ENCODE assay signal across 1 cellular context in the genomic region with DNA sequence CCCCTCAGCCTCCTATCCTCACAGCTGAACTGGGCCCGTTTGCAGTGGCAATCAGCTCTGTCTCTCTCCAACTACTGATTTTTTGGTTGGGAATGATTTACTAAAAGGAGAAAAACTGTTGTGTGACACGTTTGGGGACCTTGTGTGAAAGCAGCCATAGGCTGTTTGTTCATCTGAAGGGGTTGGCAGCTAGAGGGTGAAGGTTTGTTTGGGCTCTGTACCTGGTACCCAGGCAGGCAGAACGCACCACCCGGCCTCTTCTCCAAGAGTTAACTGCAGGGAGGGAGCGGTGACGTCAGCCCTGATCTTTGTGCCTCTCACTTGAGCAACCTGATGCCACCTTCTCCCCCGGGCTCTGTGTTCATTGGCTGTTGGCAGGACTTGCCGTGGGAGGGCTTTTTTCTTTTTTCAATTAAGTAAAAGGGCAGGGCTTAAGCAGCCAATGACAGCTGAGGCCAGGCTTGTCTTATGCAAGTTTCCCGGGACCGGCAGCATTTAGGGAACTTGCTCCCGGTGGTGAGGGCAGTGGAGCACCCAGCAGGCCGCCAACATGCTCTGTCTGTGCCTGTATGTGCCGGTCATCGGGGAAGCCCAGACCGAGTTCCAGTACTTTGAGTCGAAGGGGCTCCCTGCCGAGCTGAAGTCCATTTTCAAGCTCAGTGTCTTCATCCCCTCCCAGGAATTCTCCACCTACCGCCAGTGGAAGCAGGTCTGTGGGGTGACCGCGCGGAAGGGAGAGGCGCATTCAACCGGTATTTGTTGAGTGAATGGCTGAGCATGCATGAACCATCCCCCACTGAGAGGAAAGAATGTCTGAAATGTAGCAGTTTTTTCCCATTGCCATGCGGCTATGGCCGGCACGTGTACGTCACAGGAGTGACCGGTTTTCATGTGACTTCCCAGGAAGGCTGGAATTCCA.
TF ChIP-seq lines count a peak whose summit lies in the region.

No MANE protein-coding gene starts in this region.

TF ChIP-seq in HEK293, 187 proteins besides CTCF, POLR2A, EP300 and RAD21 (continued from another document and continues in another):
- TF ChIP-seq, protein P1, sequence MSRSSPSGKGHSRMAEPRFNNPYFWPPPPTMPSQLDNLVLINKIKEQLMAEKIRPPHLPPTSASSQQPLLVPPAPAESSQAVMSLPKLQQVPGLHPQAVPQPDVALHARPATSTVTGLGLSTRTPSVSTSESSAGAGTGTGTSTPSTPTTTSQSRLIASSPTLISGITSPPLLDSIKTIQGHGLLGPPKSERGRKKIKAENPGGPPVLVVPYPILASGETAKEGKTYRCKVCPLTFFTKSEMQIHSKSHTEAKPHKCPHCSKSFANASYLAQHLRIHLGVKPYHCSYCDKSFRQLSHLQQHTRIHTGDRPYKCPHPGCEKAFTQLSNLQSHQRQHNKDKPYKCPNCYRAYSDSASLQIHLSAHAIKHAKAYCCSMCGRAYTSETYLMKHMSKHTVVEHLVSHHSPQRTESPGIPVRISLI (tag by site-specific recombination; IDR thresholded peaks at IDR 0.05), result no peak
- no peak for TF ChIP-seq ZNF175 (tag by site-specific recombination; IDR thresholded peaks at IDR 0.05)
- no peak for TF ChIP-seq ZNF600 (tag by site-specific recombination; IDR thresholded peaks at IDR 0.05)
- no peak for TF ChIP-seq ZNF670 (tag by site-specific recombination; IDR thresholded peaks at IDR 0.05; ENCODE audit: low read depth)
- TF ChIP-seq ZNF121 (tag by site-specific recombination; IDR thresholded peaks at IDR 0.05), result no peak
- TF ChIP-seq ZNF335 (tag by site-specific recombination; conservative IDR thresholded peaks at IDR 0.05), result peak; percentile 62
- TF ChIP-seq ZNF404 (tag by site-specific recombination; IDR thresholded peaks at IDR 0.05), result no peak
- TF ChIP-seq, protein P2, sequence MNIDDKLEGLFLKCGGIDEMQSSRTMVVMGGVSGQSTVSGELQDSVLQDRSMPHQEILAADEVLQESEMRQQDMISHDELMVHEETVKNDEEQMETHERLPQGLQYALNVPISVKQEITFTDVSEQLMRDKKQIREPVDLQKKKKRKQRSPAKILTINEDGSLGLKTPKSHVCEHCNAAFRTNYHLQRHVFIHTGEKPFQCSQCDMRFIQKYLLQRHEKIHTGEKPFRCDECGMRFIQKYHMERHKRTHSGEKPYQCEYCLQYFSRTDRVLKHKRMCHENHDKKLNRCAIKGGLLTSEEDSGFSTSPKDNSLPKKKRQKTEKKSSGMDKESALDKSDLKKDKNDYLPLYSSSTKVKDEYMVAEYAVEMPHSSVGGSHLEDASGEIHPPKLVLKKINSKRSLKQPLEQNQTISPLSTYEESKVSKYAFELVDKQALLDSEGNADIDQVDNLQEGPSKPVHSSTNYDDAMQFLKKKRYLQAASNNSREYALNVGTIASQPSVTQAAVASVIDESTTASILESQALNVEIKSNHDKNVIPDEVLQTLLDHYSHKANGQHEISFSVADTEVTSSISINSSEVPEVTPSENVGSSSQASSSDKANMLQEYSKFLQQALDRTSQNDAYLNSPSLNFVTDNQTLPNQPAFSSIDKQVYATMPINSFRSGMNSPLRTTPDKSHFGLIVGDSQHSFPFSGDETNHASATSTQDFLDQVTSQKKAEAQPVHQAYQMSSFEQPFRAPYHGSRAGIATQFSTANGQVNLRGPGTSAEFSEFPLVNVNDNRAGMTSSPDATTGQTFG (tag by site-specific recombination; IDR thresholded peaks at IDR 0.05; ENCODE audit: borderline replicate concordance), result no peak
- TF ChIP-seq, protein P3, sequence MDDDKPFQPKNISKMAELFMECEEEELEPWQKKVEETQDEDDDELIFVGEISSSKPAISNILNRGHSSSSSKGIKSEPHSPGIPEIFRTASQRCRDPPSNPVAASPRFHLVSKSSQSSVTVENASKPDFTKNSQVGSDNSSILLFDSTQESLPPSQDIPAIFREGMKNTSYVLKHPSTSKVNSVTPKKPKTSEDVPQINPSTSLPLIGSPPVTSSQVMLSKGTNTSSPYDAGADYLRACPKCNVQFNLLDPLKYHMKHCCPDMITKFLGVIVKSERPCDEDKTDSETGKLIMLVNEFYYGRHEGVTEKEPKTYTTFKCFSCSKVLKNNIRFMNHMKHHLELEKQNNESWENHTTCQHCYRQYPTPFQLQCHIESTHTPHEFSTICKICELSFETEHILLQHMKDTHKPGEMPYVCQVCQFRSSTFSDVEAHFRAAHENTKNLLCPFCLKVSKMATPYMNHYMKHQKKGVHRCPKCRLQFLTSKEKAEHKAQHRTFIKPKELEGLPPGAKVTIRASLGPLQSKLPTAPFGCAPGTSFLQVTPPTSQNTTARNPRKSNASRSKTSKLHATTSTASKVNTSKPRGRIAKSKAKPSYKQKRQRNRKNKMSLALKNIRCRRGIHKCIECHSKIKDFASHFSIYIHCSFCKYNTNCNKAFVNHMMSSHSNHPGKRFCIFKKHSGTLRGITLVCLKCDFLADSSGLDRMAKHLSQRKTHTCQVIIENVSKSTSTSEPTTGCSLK (tag by site-specific recombination; IDR thresholded peaks at IDR 0.05), result no peak
- TF ChIP-seq ZBTB1 (tag by site-specific recombination; IDR thresholded peaks at IDR 0.05), result no peak
- TF ChIP-seq, protein P4, sequence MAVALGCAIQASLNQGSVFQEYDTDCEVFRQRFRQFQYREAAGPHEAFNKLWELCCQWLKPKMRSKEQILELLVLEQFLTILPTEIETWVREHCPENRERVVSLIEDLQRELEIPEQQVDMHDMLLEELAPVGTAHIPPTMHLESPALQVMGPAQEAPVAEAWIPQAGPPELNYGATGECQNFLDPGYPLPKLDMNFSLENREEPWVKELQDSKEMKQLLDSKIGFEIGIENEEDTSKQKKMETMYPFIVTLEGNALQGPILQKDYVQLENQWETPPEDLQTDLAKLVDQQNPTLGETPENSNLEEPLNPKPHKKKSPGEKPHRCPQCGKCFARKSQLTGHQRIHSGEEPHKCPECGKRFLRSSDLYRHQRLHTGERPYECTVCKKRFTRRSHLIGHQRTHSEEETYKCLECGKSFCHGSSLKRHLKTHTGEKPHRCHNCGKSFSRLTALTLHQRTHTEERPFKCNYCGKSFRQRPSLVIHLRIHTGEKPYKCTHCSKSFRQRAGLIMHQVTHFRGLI (tag by site-specific recombination; IDR thresholded peaks at IDR 0.05), result no peak
- TF ChIP-seq ZNF350 (tag by site-specific recombination; IDR thresholded peaks at IDR 0.05), result no peak
- TF ChIP-seq ZNF37A (tag by site-specific recombination; IDR thresholded peaks at IDR 0.05), result no peak
- no peak for TF ChIP-seq ZSCAN23 (tag by site-specific recombination; IDR thresholded peaks at IDR 0.05)
- TF ChIP-seq, protein P5, sequence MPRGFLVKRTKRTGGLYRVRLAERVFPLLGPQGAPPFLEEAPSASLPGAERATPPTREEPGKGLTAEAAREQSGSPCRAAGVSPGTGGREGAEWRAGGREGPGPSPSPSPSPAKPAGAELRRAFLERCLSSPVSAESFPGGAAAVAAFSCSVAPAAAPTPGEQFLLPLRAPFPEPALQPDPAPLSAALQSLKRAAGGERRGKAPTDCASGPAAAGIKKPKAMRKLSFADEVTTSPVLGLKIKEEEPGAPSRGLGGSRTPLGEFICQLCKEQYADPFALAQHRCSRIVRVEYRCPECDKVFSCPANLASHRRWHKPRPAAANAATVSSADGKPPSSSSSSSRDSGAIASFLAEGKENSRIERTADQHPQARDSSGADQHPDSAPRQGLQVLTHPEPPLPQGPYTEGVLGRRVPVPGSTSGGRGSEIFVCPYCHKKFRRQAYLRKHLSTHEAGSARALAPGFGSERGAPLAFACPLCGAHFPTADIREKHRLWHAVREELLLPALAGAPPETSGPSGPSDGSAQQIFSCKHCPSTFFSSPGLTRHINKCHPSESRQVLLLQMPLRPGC (tag by site-specific recombination; IDR thresholded peaks at IDR 0.05), result 0 out of 2 replicates have a peak, but pooled peaks have one; percentile 7
- no peak for TF ChIP-seq ZFP69B (tag by site-specific recombination; IDR thresholded peaks at IDR 0.05)
- TF ChIP-seq, protein P6, sequence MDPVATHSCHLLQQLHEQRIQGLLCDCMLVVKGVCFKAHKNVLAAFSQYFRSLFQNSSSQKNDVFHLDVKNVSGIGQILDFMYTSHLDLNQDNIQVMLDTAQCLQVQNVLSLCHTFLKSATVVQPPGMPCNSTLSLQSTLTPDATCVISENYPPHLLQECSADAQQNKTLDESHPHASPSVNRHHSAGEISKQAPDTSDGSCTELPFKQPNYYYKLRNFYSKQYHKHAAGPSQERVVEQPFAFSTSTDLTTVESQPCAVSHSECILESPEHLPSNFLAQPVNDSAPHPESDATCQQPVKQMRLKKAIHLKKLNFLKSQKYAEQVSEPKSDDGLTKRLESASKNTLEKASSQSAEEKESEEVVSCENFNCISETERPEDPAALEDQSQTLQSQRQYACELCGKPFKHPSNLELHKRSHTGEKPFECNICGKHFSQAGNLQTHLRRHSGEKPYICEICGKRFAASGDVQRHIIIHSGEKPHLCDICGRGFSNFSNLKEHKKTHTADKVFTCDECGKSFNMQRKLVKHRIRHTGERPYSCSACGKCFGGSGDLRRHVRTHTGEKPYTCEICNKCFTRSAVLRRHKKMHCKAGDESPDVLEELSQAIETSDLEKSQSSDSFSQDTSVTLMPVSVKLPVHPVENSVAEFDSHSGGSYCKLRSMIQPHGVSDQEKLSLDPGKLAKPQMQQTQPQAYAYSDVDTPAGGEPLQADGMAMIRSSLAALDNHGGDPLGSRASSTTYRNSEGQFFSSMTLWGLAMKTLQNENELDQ (tag by site-specific recombination; IDR thresholded peaks at IDR 0.05; ENCODE audit: low read depth), result no peak
- no peak for TF ChIP-seq KLF7 (tag by site-specific recombination; IDR thresholded peaks at IDR 0.05; ENCODE audit: borderline replicate concordance)
- TF ChIP-seq ZNF155 (tag by site-specific recombination; IDR thresholded peaks at IDR 0.05), result no peak
- no peak for TF ChIP-seq KLF1 (tag by site-specific recombination; IDR thresholded peaks at IDR 0.05)
- no peak for TF ChIP-seq MZF1 (tag by site-specific recombination; IDR thresholded peaks at IDR 0.05; ENCODE audit: borderline replicate concordance)
- no peak for TF ChIP-seq ZNF214 (tag by site-specific recombination; IDR thresholded peaks at IDR 0.05; ENCODE audit: borderline replicate concordance)
- peak; percentile 83; the same call in 1 of the 2 replicates for TF ChIP-seq SCRT2 (tag by site-specific recombination; IDR thresholded peaks at IDR 0.05)
- TF ChIP-seq, protein P7, sequence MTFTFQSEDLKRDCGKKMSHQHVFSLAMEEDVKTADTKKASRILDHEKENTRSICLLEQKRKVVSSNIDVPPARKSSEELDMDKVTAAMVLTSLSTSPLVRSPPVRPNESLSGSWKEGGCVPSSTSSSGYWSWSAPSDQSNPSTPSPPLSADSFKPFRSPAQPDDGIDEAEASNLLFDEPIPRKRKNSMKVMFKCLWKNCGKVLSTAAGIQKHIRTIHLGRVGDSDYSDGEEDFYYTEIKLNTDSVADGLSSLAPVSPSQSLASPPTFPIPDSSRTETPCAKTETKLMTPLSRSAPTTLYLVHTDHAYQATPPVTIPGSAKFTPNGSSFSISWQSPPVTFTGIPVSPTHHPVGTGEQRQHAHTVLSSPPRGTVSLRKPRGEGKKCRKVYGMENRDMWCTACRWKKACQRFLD (tag by site-specific recombination; IDR thresholded peaks at IDR 0.05), result no peak
- TF ChIP-seq ZNF654 (tag by site-specific recombination; IDR thresholded peaks at IDR 0.05; ENCODE audit: low read depth), result no peak
- no peak for TF ChIP-seq ZNF157 (tag by site-specific recombination; IDR thresholded peaks at IDR 0.05)
- no peak for TF ChIP-seq ZNF23 (tag by site-specific recombination; IDR thresholded peaks at IDR 0.05; ENCODE audit: borderline replicate concordance)
- TF ChIP-seq ZFHX2 (tag by site-specific recombination; conservative IDR thresholded peaks at IDR 0.05), result peak; percentile 47
- 0 out of 2 replicates have a peak, but pooled peaks have one; percentile 13 for TF ChIP-seq ZNF660 (tag by site-specific recombination; IDR thresholded peaks at IDR 0.05)
- TF ChIP-seq, protein P8, sequence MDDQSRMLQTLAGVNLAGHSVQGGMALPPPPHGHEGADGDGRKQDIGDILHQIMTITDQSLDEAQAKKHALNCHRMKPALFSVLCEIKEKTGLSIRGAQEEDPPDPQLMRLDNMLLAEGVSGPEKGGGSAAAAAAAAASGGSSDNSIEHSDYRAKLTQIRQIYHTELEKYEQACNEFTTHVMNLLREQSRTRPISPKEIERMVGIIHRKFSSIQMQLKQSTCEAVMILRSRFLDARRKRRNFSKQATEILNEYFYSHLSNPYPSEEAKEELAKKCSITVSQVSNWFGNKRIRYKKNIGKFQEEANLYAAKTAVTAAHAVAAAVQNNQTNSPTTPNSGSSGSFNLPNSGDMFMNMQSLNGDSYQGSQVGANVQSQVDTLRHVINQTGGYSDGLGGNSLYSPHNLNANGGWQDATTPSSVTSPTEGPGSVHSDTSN (CRISPR knock-in tag; IDR thresholded peaks at IDR 0.05), result no peak
- TF ChIP-seq ZNF423 (tag by site-specific recombination; IDR thresholded peaks at IDR 0.05), result no peak
- TF ChIP-seq ZFP41 (tag by site-specific recombination; IDR thresholded peaks at IDR 0.05; ENCODE audit: borderline replicate concordance), result no peak
- TF ChIP-seq ZNF501 (tag by site-specific recombination; IDR thresholded peaks at IDR 0.05), result no peak
- TF ChIP-seq ZNF596 (tag by site-specific recombination; IDR thresholded peaks at IDR 0.05), result no peak
- TF ChIP-seq ZNF174 (tag by site-specific recombination; IDR thresholded peaks at IDR 0.05), result no peak
- no peak for TF ChIP-seq ZNF223 (tag by site-specific recombination; IDR thresholded peaks at IDR 0.05)
- TF ChIP-seq HOXA7 (CRISPR knock-in tag; IDR thresholded peaks at IDR 0.05; ENCODE audit: borderline replicate concordance), result no peak
- no peak for TF ChIP-seq ZNF768 (tag by site-specific recombination; IDR thresholded peaks at IDR 0.05)
- TF ChIP-seq, protein P9, sequence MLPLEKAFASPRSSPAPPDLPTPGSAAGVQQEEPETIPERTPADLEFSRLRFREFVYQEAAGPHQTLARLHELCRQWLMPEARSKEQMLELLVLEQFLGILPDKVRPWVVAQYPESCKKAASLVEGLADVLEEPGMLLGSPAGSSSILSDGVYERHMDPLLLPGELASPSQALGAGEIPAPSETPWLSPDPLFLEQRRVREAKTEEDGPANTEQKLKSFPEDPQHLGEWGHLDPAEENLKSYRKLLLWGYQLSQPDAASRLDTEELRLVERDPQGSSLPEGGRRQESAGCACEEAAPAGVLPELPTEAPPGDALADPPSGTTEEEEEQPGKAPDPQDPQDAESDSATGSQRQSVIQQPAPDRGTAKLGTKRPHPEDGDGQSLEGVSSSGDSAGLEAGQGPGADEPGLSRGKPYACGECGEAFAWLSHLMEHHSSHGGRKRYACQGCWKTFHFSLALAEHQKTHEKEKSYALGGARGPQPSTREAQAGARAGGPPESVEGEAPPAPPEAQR (tag by site-specific recombination; IDR thresholded peaks at IDR 0.05), result no peak
